ENCODE assay signal across 1 cellular context in the genomic region with DNA sequence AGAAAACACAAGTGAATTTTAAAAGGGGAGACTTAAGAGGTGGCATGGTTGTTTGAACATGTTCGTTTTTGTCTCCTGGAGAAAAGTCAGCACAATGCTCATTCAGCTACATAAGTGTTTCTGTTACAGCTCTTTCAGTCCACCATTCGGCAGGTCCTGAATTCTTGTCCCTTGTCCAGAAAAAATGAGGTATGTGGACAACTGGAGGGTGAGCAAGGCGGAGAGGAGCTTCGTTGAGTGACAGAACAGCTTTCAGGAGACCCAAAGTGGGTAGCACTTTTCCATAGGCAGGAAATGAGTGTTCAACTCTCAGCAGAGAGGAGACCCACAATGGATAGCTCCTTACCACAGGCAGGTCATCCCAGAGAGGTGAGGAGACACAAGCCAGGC.
TF ChIP-seq lines count a peak whose summit lies in the region.

No MANE protein-coding gene starts in this region.

TF ChIP-seq in IMR-90, 13 proteins besides CTCF, POLR2A, EP300 and RAD21:
- no peak for TF ChIP-seq RCOR1 (IDR thresholded peaks at IDR 0.05; ENCODE audit: insufficient replicate concordance, low read length)
- TF ChIP-seq CHD1 (IDR thresholded peaks at IDR 0.05; ENCODE audit: low read depth, low read length) = no peak
- TF ChIP-seq BHLHE40 (IDR thresholded peaks at IDR 0.05; ENCODE audit: low read depth, low read length) = no peak
